Comparison of ENCODE assay signal across 8 cellular contexts in genomic region chr6:109455502-109456282, GRCh38. TPM values are rescaled to one million over a fixed set of nuclear protein-coding genes. Genes with fewer than 3 reads are reported as not detected.
A peak's percentile ranks its signal among the peaks of the same experiment; 100 is the strongest.
DNase-seq lines count a peak whose midpoint lies in the region; ATAC-seq and TF ChIP-seq lines count a peak whose summit lies in the region.

A gene with protein sequence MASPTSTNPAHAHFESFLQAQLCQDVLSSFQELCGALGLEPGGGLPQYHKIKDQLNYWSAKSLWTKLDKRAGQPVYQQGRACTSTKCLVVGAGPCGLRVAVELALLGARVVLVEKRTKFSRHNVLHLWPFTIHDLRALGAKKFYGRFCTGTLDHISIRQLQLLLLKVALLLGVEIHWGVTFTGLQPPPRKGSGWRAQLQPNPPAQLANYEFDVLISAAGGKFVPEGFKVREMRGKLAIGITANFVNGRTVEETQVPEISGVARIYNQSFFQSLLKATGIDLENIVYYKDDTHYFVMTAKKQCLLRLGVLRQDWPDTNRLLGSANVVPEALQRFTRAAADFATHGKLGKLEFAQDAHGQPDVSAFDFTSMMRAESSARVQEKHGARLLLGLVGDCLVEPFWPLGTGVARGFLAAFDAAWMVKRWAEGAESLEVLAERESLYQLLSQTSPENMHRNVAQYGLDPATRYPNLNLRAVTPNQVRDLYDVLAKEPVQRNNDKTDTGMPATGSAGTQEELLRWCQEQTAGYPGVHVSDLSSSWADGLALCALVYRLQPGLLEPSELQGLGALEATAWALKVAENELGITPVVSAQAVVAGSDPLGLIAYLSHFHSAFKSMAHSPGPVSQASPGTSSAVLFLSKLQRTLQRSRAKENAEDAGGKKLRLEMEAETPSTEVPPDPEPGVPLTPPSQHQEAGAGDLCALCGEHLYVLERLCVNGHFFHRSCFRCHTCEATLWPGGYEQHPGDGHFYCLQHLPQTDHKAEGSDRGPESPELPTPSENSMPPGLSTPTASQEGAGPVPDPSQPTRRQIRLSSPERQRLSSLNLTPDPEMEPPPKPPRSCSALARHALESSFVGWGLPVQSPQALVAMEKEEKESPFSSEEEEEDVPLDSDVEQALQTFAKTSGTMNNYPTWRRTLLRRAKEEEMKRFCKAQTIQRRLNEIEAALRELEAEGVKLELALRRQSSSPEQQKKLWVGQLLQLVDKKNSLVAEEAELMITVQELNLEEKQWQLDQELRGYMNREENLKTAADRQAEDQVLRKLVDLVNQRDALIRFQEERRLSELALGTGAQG (minus strand): TSS chr6:109455772. CDS start chr6:109454196, 1,576 bp downstream.

- H3K9me3 ChIP-seq in CD8-positive, alpha-beta T cell (ENCODE audit: low read length) = no peaks in the 10 kb centered on the region
- H3K9me3 ChIP-seq in PC-3 (ENCODE audit: low read length) (no peaks in the 10 kb centered on the region), stomach smooth muscle (ENCODE audit: control insufficient read depth in 2 of 2, low read length in 2 of 2) (no peaks in the 10 kb centered on the region)

- peak within 1 kb of the TSS; percentile 92 for H3K4me2 ChIP-seq in PC-3 (ENCODE audit: low read length)

- peaks cover 21% of the 10 kb centered on the region for H3K36me3 Mint-ChIP-seq in CD8-positive, alpha-beta T cell
- no peaks in the 10 kb centered on the region for H3K36me3 Mint-ChIP-seq in natural killer cell

- peak; percentile 58 for ATAC-seq in CD8-positive, alpha-beta T cell
- peak; percentile 56 for ATAC-seq in GM19351 (IDR thresholded peaks at IDR 0.05; ENCODE audit: unreplicated experiment)
- ATAC-seq in HG03460 (IDR thresholded peaks at IDR 0.05; ENCODE audit: unreplicated experiment) = peak; percentile 50
- peak; percentile 60 for ATAC-seq in PC-3
- ATAC-seq in natural killer cell = peak; percentile 51 to 84 (median 60)

- DNase-seq in CD8-positive, alpha-beta T cell = peak; percentile 53 to 85 (median 74)
- DNase-seq in PC-3 (peak; percentile 47), fibroblast of gingiva (ENCODE audit: low read depth) (peak; percentile 77), natural killer cell (peak; percentile 71)
- DNase-seq in activated T-cell treated with anti-CD3 and anti-CD28 coated beads, Interleukin-2, amount 50 U/mL, for 48 hours = peak; percentile 69 to 76

- peak within 1 kb of the TSS; percentile 98 for H3K27ac ChIP-seq in CD8-positive, alpha-beta T cell (ENCODE audit: low read depth, low read length)
- H3K27ac ChIP-seq in PC-3 (ENCODE audit: low read length) (peak within 1 kb of the TSS; percentile 48; the same call in 1 of the 2 replicates), stomach smooth muscle (ENCODE audit: low read length) (no peak within 1 kb of the TSS)

- no peaks in the 10 kb centered on the region for H3K9me3 Mint-ChIP-seq in CD8-positive, alpha-beta T cell
- H3K9me3 Mint-ChIP-seq in natural killer cell = no peaks in the 10 kb centered on the region

- H3K4me3 ChIP-seq in CD8-positive, alpha-beta T cell (ENCODE audit: low read depth, low read length) = peak within 1 kb of the TSS; percentile 99
- peak within 1 kb of the TSS; percentile 84 for H3K4me3 ChIP-seq in PC-3 (ENCODE audit: low read length)
- H3K4me3 ChIP-seq in stomach smooth muscle (ENCODE audit: low read length in 2 of 2) = peak within 1 kb of the TSS; percentile 73 to 83

- H3K27me3 ChIP-seq in CD8-positive, alpha-beta T cell (ENCODE audit: insufficient read depth, low read length) = no peaks in the 10 kb centered on the region
- H3K27me3 ChIP-seq in PC-3 (ENCODE audit: low read length) (no peaks in the 10 kb centered on the region), stomach smooth muscle (ENCODE audit: control insufficient read depth in 1 of 2, insufficient read depth in 2 of 2, low read length in 2 of 2) (peaks cover 2 to 17% of the 10 kb centered on the region in 2 donors)

- H3K27me3 Mint-ChIP-seq in CD8-positive, alpha-beta T cell (ENCODE audit: low read depth) = no peaks in the 10 kb centered on the region
- no peaks in the 10 kb centered on the region for H3K27me3 Mint-ChIP-seq in natural killer cell (ENCODE audit: low read depth in 2 of 2)

- POLR2A ChIA-PET in CD8-positive, alpha-beta T cell (lab: Charles Lee) = interaction anchor here (0.7 to 8.0 kb wide), 7 partner anchors 10 to 362 kb away, joined by 3 to 74 read pairs (median 3); partner anchors contain the start of genes AK9, CD164, FIG4 and PPIL6
- POLR2A ChIA-PET in PC-3 (lab: Charles Lee; ENCODE audit: unreplicated experiment) = no interaction called here

- H3K79me2 ChIP-seq in PC-3 (ENCODE audit: low read length) = no peaks in the 10 kb centered on the region

- CTCF ChIA-PET in CD8-positive, alpha-beta T cell (lab: Charles Lee) = interaction anchor here (0.8 to 4.1 kb wide), 6 partner anchors 14 to 268 kb away, joined by 3 to 25 read pairs (median 4); partner anchors contain the start of genes PPIL6, SMPD2 and ZBTB24
- CTCF ChIA-PET in PC-3 (lab: Charles Lee) = no interaction called here

- no peaks in the 10 kb centered on the region for H3F3A ChIP-seq in PC-3 (ENCODE audit: low read length, unreplicated experiment)

- H3K4me1 Mint-ChIP-seq in CD8-positive, alpha-beta T cell (ENCODE audit: low read depth) = peaks cover 65% of the 10 kb centered on the region
- H3K4me1 Mint-ChIP-seq in natural killer cell = peaks cover 45 to 52% of the 10 kb centered on the region in 2 donors

- H3K4me1 ChIP-seq in CD8-positive, alpha-beta T cell (ENCODE audit: insufficient read depth, low read length) = peaks cover 55% of the 10 kb centered on the region
- H3K4me1 ChIP-seq in PC-3 (ENCODE audit: insufficient read depth, low read length) (peaks cover 18% of the 10 kb centered on the region; the same call in 1 of the 2 replicates), stomach smooth muscle (ENCODE audit: control insufficient read depth, insufficient read depth, low read length) (peaks cover 17% of the 10 kb centered on the region)

- H3K27ac Mint-ChIP-seq in CD8-positive, alpha-beta T cell = peak within 1 kb of the TSS; percentile 98
- peak within 1 kb of the TSS; percentile 86 to 99 for H3K27ac Mint-ChIP-seq in natural killer cell

- no peaks in the 10 kb centered on the region for H4K20me1 ChIP-seq in PC-3 (ENCODE audit: low read length)

- BruUV-seq in PC-3 (replicated peaks; lab: Mats Ljungman, UMichigan) = no TSS peak

- H2AFZ ChIP-seq in PC-3 (ENCODE audit: low read length) = peak within 1 kb of the TSS; percentile 89

- peak within 1 kb of the TSS; percentile 60 for H3K9ac ChIP-seq in PC-3 (ENCODE audit: low read length)
- peak within 1 kb of the TSS; percentile 27 to 51 for H3K9ac ChIP-seq in stomach smooth muscle (ENCODE audit: low read length in 2 of 2)

- no peaks in the 10 kb centered on the region for H3K9me2 ChIP-seq in PC-3 (replicated peaks; ENCODE audit: low read length)

- H3K4me3 Mint-ChIP-seq in CD8-positive, alpha-beta T cell = peak within 1 kb of the TSS; percentile 97
- peak within 1 kb of the TSS; percentile 93 for H3K4me3 Mint-ChIP-seq in natural killer cell

- no peaks in the 10 kb centered on the region for H3K36me3 ChIP-seq in CD8-positive, alpha-beta T cell (ENCODE audit: insufficient read depth, low read length)
- H3K36me3 ChIP-seq in PC-3 (ENCODE audit: low read depth, low read length) (no peaks in the 10 kb centered on the region), stomach smooth muscle (ENCODE audit: control insufficient read depth in 2 of 2, insufficient read depth in 2 of 2, low read length in 2 of 2) (no peaks in the 10 kb centered on the region)

- intact Hi-C loops in CD8-positive, alpha-beta T cell (cut with DNase I, micrococcal nuclease) = loop anchor here (1.0 to 10.0 kb wide), 6 partner anchors 15 to 451 kb away; partner anchors contain the start of genes CD164 (in 1 of the 2), PPIL6 (in 1 of the 2), SMPD2 (in 1 of the 2) and ZBTB24 (in 1 of the 2)
- intact Hi-C loops in PC-3 (cut with micrococcal nuclease) = loop anchor here (1.0 kb wide), 1 partner anchor 14 kb away; no protein-coding TSS in a partner anchor
- intact Hi-C loops in natural killer cell (cut with micrococcal nuclease) = loop anchor here (10.0 kb wide), 1 partner anchor 239 kb away; the partner anchor contains the start of genes AK9 and FIG4

- TF ChIP-seq CTCF in CD8-positive, alpha-beta T cell (IDR thresholded peaks at IDR 0.05) = no peak
- TF ChIP-seq CTCF in PC-3 (conservative IDR thresholded peaks at IDR 0.05; ENCODE audit: low read depth, low read length) (no peak), natural killer cell (IDR thresholded peaks at IDR 0.05) (peak; percentile 13)

RNA-seq across cellular contexts. Expression of the gene that starts here (rescaled TPM):
- 10 to 100 TPM; 68.0 to 76.4 TPM for total RNA-seq in CD8-positive, alpha-beta T cell
- total RNA-seq in PC-3 (2014; rRNA removed) (9.1 and 17.9 TPM in 2 replicates), natural killer cell (100 to 1,000 TPM in 1 of 3 donors, 10 to 100 TPM in 2; 72.4 to 102 (median 81.3) TPM)
